ENCODE assay signal across 8 cellular contexts in the genomic region with DNA sequence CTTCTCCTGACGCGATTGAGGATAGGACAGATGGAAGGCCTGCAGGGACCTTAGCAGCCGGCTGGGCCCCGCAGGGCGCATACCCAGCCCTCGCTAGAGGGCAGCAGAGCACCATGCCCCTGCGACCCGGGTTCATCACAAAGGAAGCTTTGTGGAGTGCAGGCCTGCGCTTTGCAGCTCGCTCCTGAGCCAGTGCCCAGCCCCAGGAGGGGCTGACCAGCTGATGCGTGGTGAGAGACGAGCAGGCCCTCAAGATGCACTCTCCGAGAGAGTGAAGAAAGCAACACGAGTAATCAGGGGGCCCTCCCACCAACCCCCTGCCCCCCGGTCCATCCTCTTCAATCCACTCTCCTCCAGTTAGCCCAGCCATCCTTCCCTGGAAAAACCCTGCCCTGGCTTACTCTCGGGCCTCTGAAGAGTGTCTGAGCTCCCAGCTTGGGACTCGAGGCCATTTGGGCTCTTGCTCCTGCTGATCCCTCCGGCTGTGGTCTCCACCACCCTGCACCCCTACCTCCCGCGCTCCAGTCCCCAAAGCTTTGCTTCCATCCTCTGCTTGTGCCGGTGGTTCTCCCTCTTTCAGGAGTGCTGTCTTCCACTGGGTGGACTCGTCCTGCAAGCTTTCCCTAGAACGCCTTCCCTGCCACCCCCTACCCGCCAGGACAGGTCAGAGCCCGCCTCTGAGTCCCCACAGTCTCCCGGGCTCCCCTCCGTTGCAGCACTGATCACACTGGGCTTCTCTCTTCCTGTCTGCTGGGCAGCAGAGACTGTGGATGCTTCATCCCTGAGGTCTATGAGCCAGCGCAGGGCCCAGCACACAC. TPM values are rescaled to one million over a fixed set of nuclear protein-coding genes. Genes with fewer than 3 reads are reported as not detected.
DNase-seq lines count a peak whose midpoint lies in the region; ATAC-seq, FAIRE-seq and TF ChIP-seq lines count a peak whose summit lies in the region.

No MANE protein-coding gene starts in this region.

- DNase-seq in AG08395 (ENCODE audit: low spot score): peak; percentile 92
- DNase-seq in MM.1S: peak; percentile 45
- peak; percentile 47 for DNase-seq in astrocyte (ENCODE audit: low read depth)
- peak; percentile 91 for DNase-seq in hepatic stellate cell (ENCODE audit: low spot score)
- peak; percentile 39 for DNase-seq in retinal pigment epithelial cell (ENCODE audit: low read depth)

- H3K9ac ChIP-seq in MM.1S (ENCODE audit: low read length): no peak overlapping the region
- no peak overlapping the region for H3K9ac ChIP-seq in astrocyte (ENCODE audit: low read length)

- no peak for FAIRE-seq in astrocyte (lab: Jason Lieb, UNC)

- H3K9me2 ChIP-seq in MM.1S (replicated peaks; ENCODE audit: insufficient read depth, low read length): no peaks in the 10 kb centered on the region

- H3K4me3 ChIP-seq in MM.1S (ENCODE audit: low read length) (no peak overlapping the region), astrocyte (ENCODE audit: insufficient read depth, low read depth, low read length) (no peak overlapping the region), retinal pigment epithelial cell (ENCODE audit: low read length) (no peak overlapping the region)

- H3K36me3 Mint-ChIP-seq in astrocyte (ENCODE audit: low read depth, unreplicated experiment): no peaks in the 10 kb centered on the region

- H4K20me1 ChIP-seq in MM.1S (ENCODE audit: insufficient read depth, low read length) (no peaks in the 10 kb centered on the region), astrocyte (ENCODE audit: insufficient read depth, low read length) (no peaks in the 10 kb centered on the region)

- no peaks in the 10 kb centered on the region for H3K9me3 ChIP-seq in MM.1S (replicated peaks; ENCODE audit: insufficient read depth, low read length)
- peaks cover 2% of the 10 kb centered on the region for H3K9me3 ChIP-seq in astrocyte (ENCODE audit: insufficient read depth, low read depth, low read length)

- no peaks in the 10 kb centered on the region for H3K9me3 Mint-ChIP-seq in astrocyte (ENCODE audit: unreplicated experiment)

- peak; percentile 64 for ATAC-seq in GM18868 (IDR thresholded peaks at IDR 0.05; ENCODE audit: unreplicated experiment)
- peak; percentile 100 for ATAC-seq in SK-N-SH treated with all-trans-retinoic acid at 6 μM for 48 hours
- no peak for ATAC-seq in HG02970 (IDR thresholded peaks at IDR 0.05; ENCODE audit: low FRiP score, unreplicated experiment)

- H2AFZ ChIP-seq in MM.1S (ENCODE audit: low read length) (no peak overlapping the region), astrocyte (ENCODE audit: low read depth, low read length) (peak overlapping the region; percentile 57)

- H3K4me1 Mint-ChIP-seq in astrocyte (ENCODE audit: low read depth, unreplicated experiment): peaks cover 10% of the 10 kb centered on the region

- no peak overlapping the region for H3K4me3 Mint-ChIP-seq in astrocyte (ENCODE audit: unreplicated experiment)

- H3K27ac ChIP-seq in MM.1S (ENCODE audit: low read length): no peak overlapping the region
- H3K27ac ChIP-seq in astrocyte (ENCODE audit: low read depth, low read length): no peak overlapping the region

- H3F3A ChIP-seq in MM.1S (ENCODE audit: insufficient read depth, low read length): no peaks in the 10 kb centered on the region

- no peaks in the 10 kb centered on the region for H3K27me3 ChIP-seq in MM.1S (replicated peaks; ENCODE audit: insufficient read depth, low read length)
- H3K27me3 ChIP-seq in astrocyte (ENCODE audit: insufficient read depth, low read length): peaks cover 2% of the 10 kb centered on the region

- H3K4me2 ChIP-seq in MM.1S (ENCODE audit: low read depth, low read length): no peak overlapping the region
- no peak overlapping the region for H3K4me2 ChIP-seq in astrocyte (ENCODE audit: low read length)

- TF ChIP-seq CTCF in MM.1S (IDR thresholded peaks at IDR 0.05; ENCODE audit: low read length): peak; percentile 94
- TF ChIP-seq CTCF in astrocyte (IDR thresholded peaks at IDR 0.05; ENCODE audit: insufficient read depth, low read depth, low read length): peak; percentile 94
- peak; percentile 100 for TF ChIP-seq CTCF in retinal pigment epithelial cell (conservative IDR thresholded peaks at IDR 0.05; ENCODE audit: low read depth, low read length)

- H3K4me1 ChIP-seq in MM.1S (ENCODE audit: low read length): no peaks in the 10 kb centered on the region
- H3K4me1 ChIP-seq in astrocyte (ENCODE audit: insufficient read depth, low read length): no peaks in the 10 kb centered on the region

- H3K36me3 ChIP-seq in MM.1S (replicated peaks; ENCODE audit: insufficient read depth, low read length) (no peaks in the 10 kb centered on the region), astrocyte (ENCODE audit: insufficient read depth, low read length) (no peaks in the 10 kb centered on the region)

- H3K79me2 ChIP-seq in MM.1S (ENCODE audit: low read length) (no peaks in the 10 kb centered on the region), astrocyte (ENCODE audit: insufficient read depth, low read length) (no peaks in the 10 kb centered on the region)

- peaks cover 20% of the 10 kb centered on the region for H3K27me3 Mint-ChIP-seq in astrocyte (ENCODE audit: low read depth, unreplicated experiment)

- H3K27ac Mint-ChIP-seq in astrocyte (ENCODE audit: unreplicated experiment): no peak overlapping the region

TF ChIP-seq in SK-N-SH treated with all-trans-retinoic acid at 6 μM for 48 hours, 23 proteins besides CTCF, POLR2A, EP300 and RAD21 (continues in another document):
- TF ChIP-seq ZC3H10 (CRISPR knock-in tag; IDR thresholded peaks at IDR 0.05): no peak
- TF ChIP-seq CSRNP3 (CRISPR knock-in tag; IDR thresholded peaks at IDR 0.05): no peak
- TF ChIP-seq, protein P1, sequence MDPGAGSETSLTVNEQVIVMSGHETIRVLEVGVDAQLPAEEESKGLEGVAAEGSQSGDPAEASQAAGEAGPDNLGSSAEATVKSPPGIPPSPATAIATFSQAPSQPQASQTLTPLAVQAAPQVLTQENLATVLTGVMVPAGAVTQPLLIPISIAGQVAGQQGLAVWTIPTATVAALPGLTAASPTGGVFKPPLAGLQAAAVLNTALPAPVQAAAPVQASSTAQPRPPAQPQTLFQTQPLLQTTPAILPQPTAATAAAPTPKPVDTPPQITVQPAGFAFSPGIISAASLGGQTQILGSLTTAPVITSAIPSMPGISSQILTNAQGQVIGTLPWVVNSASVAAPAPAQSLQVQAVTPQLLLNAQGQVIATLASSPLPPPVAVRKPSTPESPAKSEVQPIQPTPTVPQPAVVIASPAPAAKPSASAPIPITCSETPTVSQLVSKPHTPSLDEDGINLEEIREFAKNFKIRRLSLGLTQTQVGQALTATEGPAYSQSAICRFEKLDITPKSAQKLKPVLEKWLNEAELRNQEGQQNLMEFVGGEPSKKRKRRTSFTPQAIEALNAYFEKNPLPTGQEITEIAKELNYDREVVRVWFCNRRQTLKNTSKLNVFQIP (CRISPR knock-in tag; IDR thresholded peaks at IDR 0.05; ENCODE audit: borderline replicate concordance, low read depth): no peak
- TF ChIP-seq PATZ1 (CRISPR knock-in tag; IDR thresholded peaks at IDR 0.05; ENCODE audit: borderline replicate concordance): no peak
- TF ChIP-seq TOX (CRISPR knock-in tag; IDR thresholded peaks at IDR 0.05; ENCODE audit: borderline replicate concordance): no peak
- no peak for TF ChIP-seq ZNF8 (CRISPR knock-in tag; IDR thresholded peaks at IDR 0.05)

RNA-seq across cellular contexts. Expression of gene KIF12, which starts 9.1 kb away (rescaled TPM):
- 0.34 and 0.50 TPM in 2 replicates for total RNA-seq in astrocyte

RNA-seq across cellular contexts. Expression of gene AMBP, which starts 30.1 kb away (rescaled TPM):
- 0.19 TPM in 1 of 2 replicates, not detected in the other for total RNA-seq in astrocyte

RNA-seq across cellular contexts. Expression of gene COL27A1, which starts 47.1 kb away (rescaled TPM):
- total RNA-seq in astrocyte: 27.6 and 31.2 TPM in 2 replicates

Comparison
In these comparisons a context has a peak if more than half of its experiments do, and no peak if none do; other contexts are left out.
1. DNase-seq: peak in every context shown above with its lines; median percentile 92 in AG08395; 91 in hepatic stellate cell; 47 in astrocyte; 45 in MM.1S; 39 in retinal pigment epithelial cell.